Comparison of ENCODE assay signal across 15 cellular contexts in genomic region chr6:8073758-8074157, GRCh38. TPM values are rescaled to one million over a fixed set of nuclear protein-coding genes. Genes with fewer than 3 reads are reported as not detected.
DNase-seq lines count a peak whose midpoint lies in the region; ATAC-seq, FAIRE-seq and TF ChIP-seq lines count a peak whose summit lies in the region.
"Had no signal": no experiment of that assay in that cellular context is flagged by ENCODE, and none has a peak within 500 bp of the region (broad histone marks: within the 10 kb centered on the region; RNA-seq: fewer than 3 reads in every experiment).

No MANE protein-coding gene starts in this region.

- H3K4me1 ChIP-seq in liver (ENCODE audit: control insufficient read depth in 4 of 4, insufficient read depth in 4 of 4, low read length in 3 of 4) (peaks cover 3 to 13% (median 9%) of the 10 kb centered on the region in 4 donors), HepG2 (ENCODE audit: insufficient read depth, low read length) (peaks cover 11% of the 10 kb centered on the region), ascending aorta (peaks cover 0 to 13% of the 10 kb centered on the region in 2 donors), mesenchymal stem cell (ENCODE audit: control insufficient read depth, insufficient read depth, low read depth, low read length) (peaks cover 5% of the 10 kb centered on the region), aorta (ENCODE audit: control insufficient read depth in 1 of 2, insufficient read depth in 2 of 2, low read length in 2 of 2) (peaks cover 6% of the 10 kb centered on the region in 2 donors)
- H3K4me1 ChIP-seq: HAP-1 had no signal

- H2BK5ac ChIP-seq in mesenchymal stem cell (ENCODE audit: low read depth, low read length, poor library complexity, severe bottlenecking), result no peak overlapping the region

- peaks cover 2% of the 10 kb centered on the region for H3K79me1 ChIP-seq in mesenchymal stem cell (replicated peaks; ENCODE audit: low read length, poor library complexity, severe bottlenecking)

- WGBS in liver, result 34% methylated on average over 3 of the region's 3 CpGs
- 94% methylated on average over 3 of the region's 3 CpGs for WGBS in HepG2 (ENCODE audit: low lambda C conversion rate)
- 98% methylated on average over 2 of the region's 3 CpGs for WGBS in mesenchymal stem cell
- 10 to 26% methylated on average over 3 of the region's 3 CpGs for WGBS in aorta, 2 donors

- no peak overlapping the region for H2BK15ac ChIP-seq in mesenchymal stem cell (ENCODE audit: low read depth, poor library complexity, severe bottlenecking)

- H3K9ac ChIP-seq in liver (ENCODE audit: low read depth in 1 of 2, low read length in 2 of 2), result no peak overlapping the region
- H3K9ac ChIP-seq in HepG2 (ENCODE audit: insufficient read depth, low read depth, low read length), result no peak overlapping the region
- H3K9ac ChIP-seq in mesenchymal stem cell (ENCODE audit: low read length), result peak overlapping the region; percentile 46

- H4K8ac ChIP-seq in mesenchymal stem cell (ENCODE audit: low read length), result no peak overlapping the region

- H3K9me3 Mint-ChIP-seq in activated CD8-positive, alpha-beta T cell treated with anti-CD3 and anti-CD28 coated beads, Interleukin-2, amount 10 ng/mL, durations not matched to agents 7 days and 5 days (ENCODE audit: insufficient read depth), result no peaks in the 10 kb centered on the region
- H3K9me3 Mint-ChIP-seq in activated T-helper 2 cell treated with anti-CD3 and anti-CD28 coated beads, Interferon-gamma antibody, Interleukin-2, Interleukin-4, amounts not matched to agents 10 μg/mL and 5 μg/mL and 100 μg/mL, durations not matched to agents 14 hours and 24 hours and 36 hours, result no peaks in the 10 kb centered on the region
- H3K9me3 Mint-ChIP-seq: CD4-positive, alpha-beta memory T cell had no signal

- H3K79me2 ChIP-seq in HepG2 (ENCODE audit: insufficient read depth, low read length), result no peaks in the 10 kb centered on the region

- H3K36me3 ChIP-seq in liver (ENCODE audit: control insufficient read depth in 4 of 4, insufficient read depth in 3 of 4, low read depth in 1 of 4, low read length in 3 of 4) (no peaks in the 10 kb centered on the region), HepG2 (replicated peaks in 1 of 2; ENCODE audit: control insufficient read depth in 1 of 2, insufficient read depth in 2 of 2, low read length in 2 of 2) (peaks cover 2 to 3% of the 10 kb centered on the region in 2 experiments; a peak in 3 of 5 replicates), ascending aorta (no peaks in the 10 kb centered on the region), mesenchymal stem cell (ENCODE audit: control insufficient read depth in 1 of 2, insufficient read depth in 2 of 2, low read depth in 1 of 2, low read length in 2 of 2) (no peaks in the 10 kb centered on the region), aorta (ENCODE audit: control insufficient read depth in 1 of 2, insufficient read depth in 2 of 2, low read length in 1 of 2) (no peaks in the 10 kb centered on the region)
- H3K36me3 ChIP-seq: HAP-1 had no signal

- FAIRE-seq in HepG2 (lab: Jason Lieb, UNC), result no peak

- no peak for TF ChIP-seq POLR2A in HepG2 (IDR thresholded peaks at IDR 0.05; ENCODE audit: insufficient read depth in 1 of 2, low read depth in 2 of 2, low read length in 2 of 2)

- H3K27me3 Mint-ChIP-seq in activated CD8-positive, alpha-beta T cell treated with anti-CD3 and anti-CD28 coated beads, Interleukin-2, amount 10 ng/mL, durations not matched to agents 7 days and 5 days (ENCODE audit: low read depth), result no peaks in the 10 kb centered on the region
- H3K27me3 Mint-ChIP-seq in activated T-helper 2 cell treated with anti-CD3 and anti-CD28 coated beads, Interferon-gamma antibody, Interleukin-2, Interleukin-4, amounts not matched to agents 10 μg/mL and 5 μg/mL and 100 μg/mL, durations not matched to agents 14 hours and 24 hours and 36 hours (ENCODE audit: low read depth), result no peaks in the 10 kb centered on the region
- H3K27me3 Mint-ChIP-seq: CD4-positive, alpha-beta memory T cell had no signal

- H3K14ac ChIP-seq in mesenchymal stem cell (ENCODE audit: low read length in 2 of 2), result no peak overlapping the region

- TF ChIP-seq RAD21 in liver (IDR thresholded peaks at IDR 0.05), result peak in 1 of 2 donors; percentile 23
- no peak for TF ChIP-seq RAD21 in HepG2 (CRISPR knock-in tag; IDR thresholded peaks at IDR 0.05)

- H3K4me3 ChIP-seq in liver (ENCODE audit: low read depth in 1 of 3, low read length in 3 of 3), result no peak overlapping the region
- H3K4me3 ChIP-seq in HepG2 (replicated peaks in 1 of 3; ENCODE audit: insufficient read depth in 1 of 3, low read depth in 2 of 3, low read length in 3 of 3), result no peak overlapping the region
- H3K4me3 ChIP-seq in ascending aorta, result no peak overlapping the region
- peak overlapping the region in 1 of 2 experiments; percentile 58 for H3K4me3 ChIP-seq in mesenchymal stem cell (ENCODE audit: insufficient read depth in 1 of 2, low read depth in 1 of 2, low read length in 2 of 2)
- no peak overlapping the region for H3K4me3 ChIP-seq in aorta (ENCODE audit: low read length in 2 of 2)
- H3K4me3 ChIP-seq: HAP-1 had no signal

- no peak overlapping the region for H3K27ac ChIP-seq in liver (ENCODE audit: low read depth in 1 of 2, low read length in 2 of 2)
- no peak overlapping the region for H3K27ac ChIP-seq in HepG2 (ENCODE audit: extremely low read length, insufficient read depth, low read length)
- peak overlapping the region; percentile 66 to 75 for H3K27ac ChIP-seq in ascending aorta
- H3K27ac ChIP-seq in mesenchymal stem cell (ENCODE audit: low read length, poor library complexity, severe bottlenecking), result no peak overlapping the region
- peak overlapping the region; percentile 90 to 96 for H3K27ac ChIP-seq in aorta (ENCODE audit: low read depth in 1 of 2, low read length in 2 of 2)

- no peak overlapping the region for H3K4me3 Mint-ChIP-seq in activated CD8-positive, alpha-beta T cell treated with anti-CD3 and anti-CD28 coated beads, Interleukin-2, amount 10 ng/mL, durations not matched to agents 7 days and 5 days
- no peak overlapping the region for H3K4me3 Mint-ChIP-seq in activated T-helper 2 cell treated with anti-CD3 and anti-CD28 coated beads, Interferon-gamma antibody, Interleukin-2, Interleukin-4, amounts not matched to agents 10 μg/mL and 5 μg/mL and 100 μg/mL, durations not matched to agents 14 hours and 24 hours and 36 hours (ENCODE audit: low read depth)
- H3K4me3 Mint-ChIP-seq: CD14-positive monocyte; CD4-positive, alpha-beta memory T cell had no signal

- H3K18ac ChIP-seq in mesenchymal stem cell (ENCODE audit: low read depth in 1 of 2, low read length in 2 of 2), result no peak overlapping the region

- ATAC-seq in HepG2 (no peak), aorta (ENCODE audit: low FRiP score) (no peak)
- no peak for ATAC-seq in activated CD8-positive, alpha-beta T cell treated with anti-CD3 and anti-CD28 coated beads, Interleukin-2, amount 10 ng/mL, durations not matched to agents 7 days and 5 days

- POLR2A ChIA-PET in HepG2 (lab: Yijun Ruan, JAX), result interaction anchor here (1.5 to 1.8 kb wide), 2 partner anchors 9 to 28 kb away, joined by 7 to 11 read pairs; partner anchors contain the start of genes BLOC1S5 and EEF1E1
- POLR2A ChIA-PET in activated CD8-positive, alpha-beta T cell treated with anti-CD3 and anti-CD28 coated beads, Interleukin-2, amount 10 ng/mL, durations not matched to agents 7 days and 5 days (lab: Charles Lee), result no interaction called here

- in situ Hi-C loops in HepG2 (cut with HindIII; ENCODE audit: extremely low pct_ligation_motif_present, low pct_unique_long_range_greater_than_20kb), result no loop called here

- H2BK12ac ChIP-seq in mesenchymal stem cell (ENCODE audit: low read length in 2 of 2), result no peak overlapping the region

- H2BK120ac ChIP-seq in mesenchymal stem cell (ENCODE audit: low read depth, low read length), result no peak overlapping the region

- no peak overlapping the region for H3K27ac Mint-ChIP-seq in activated CD8-positive, alpha-beta T cell treated with anti-CD3 and anti-CD28 coated beads, Interleukin-2, amount 10 ng/mL, durations not matched to agents 7 days and 5 days
- H3K27ac Mint-ChIP-seq in activated T-helper 2 cell treated with anti-CD3 and anti-CD28 coated beads, Interferon-gamma antibody, Interleukin-2, Interleukin-4, amounts not matched to agents 10 μg/mL and 5 μg/mL and 100 μg/mL, durations not matched to agents 14 hours and 24 hours and 36 hours, result no peak overlapping the region
- H3K27ac Mint-ChIP-seq: CD4-positive, alpha-beta memory T cell had no signal

- DNase-seq in HepG2 (ENCODE audit: low spot score) (no peak), ascending aorta (ENCODE audit: low spot score in 2 of 2) (no peak), mesenchymal stem cell (no peak), aorta (no peak), NCI-H1048 (lab: John Stamatoyannopoulos, UW) (no peak)
- DNase-seq in activated CD8-positive, alpha-beta T cell treated with anti-CD3 and anti-CD28 coated beads, Interleukin-2, amount 10 ng/mL, durations not matched to agents 7 days and 5 days, result no peak
- DNase-seq in activated T-helper 2 cell treated with anti-CD3 and anti-CD28 coated beads, Interferon-gamma antibody, Interleukin-2, Interleukin-4, amounts not matched to agents 10 μg/mL and 5 μg/mL and 100 μg/mL, durations not matched to agents 14 hours and 24 hours and 36 hours (ENCODE audit: low spot score), result no peak
- DNase-seq: BE2C; CD4-positive, alpha-beta memory T cell; DMS153; DMS79 treated with DMSO at 0.1 percent for 48 hours; GF-D8 had no signal

- peaks cover 17% of the 10 kb centered on the region for H3K4me1 Mint-ChIP-seq in activated CD8-positive, alpha-beta T cell treated with anti-CD3 and anti-CD28 coated beads, Interleukin-2, amount 10 ng/mL, durations not matched to agents 7 days and 5 days (ENCODE audit: low read depth)
- peaks cover 5% of the 10 kb centered on the region for H3K4me1 Mint-ChIP-seq in activated T-helper 2 cell treated with anti-CD3 and anti-CD28 coated beads, Interferon-gamma antibody, Interleukin-2, Interleukin-4, amounts not matched to agents 10 μg/mL and 5 μg/mL and 100 μg/mL, durations not matched to agents 14 hours and 24 hours and 36 hours (ENCODE audit: low read depth)

- H4K91ac ChIP-seq in mesenchymal stem cell (ENCODE audit: low read length), result no peak overlapping the region

- TF ChIP-seq EP300 in HepG2 (IDR thresholded peaks at IDR 0.05; ENCODE audit: low read depth in 2 of 2, low read length in 2 of 2) (no peak), HepG2 (CRISPR knock-in tag; IDR thresholded peaks at IDR 0.05; ENCODE audit: borderline replicate concordance) (no peak)

- TF ChIP-seq CTCF in liver (IDR thresholded peaks at IDR 0.05; ENCODE audit: low read depth, low read length, missing input control) (no peak), HepG2 (CRISPR knock-in tag; IDR thresholded peaks at IDR 0.05) (no peak), ascending aorta (IDR thresholded peaks at IDR 0.05) (no peak)

- intact Hi-C loops in HepG2 (cut with micrococcal nuclease; ENCODE audit: unreplicated experiment), result no loop called here
- intact Hi-C loops in ascending aorta (cut with DNase I), result no loop called here
- intact Hi-C loops in aorta (cut with DNase I), result no loop called here
- intact Hi-C loops in activated T-helper 2 cell treated with anti-CD3 and anti-CD28 coated beads, Interferon-gamma antibody, Interleukin-2, Interleukin-4, amounts not matched to agents 10 μg/mL and 5 μg/mL and 100 μg/mL, durations not matched to agents 14 hours and 24 hours and 36 hours (cut with micrococcal nuclease), result no loop called here

- BruUV-seq in HepG2 (replicated peaks; lab: Mats Ljungman, UMichigan), result no TSS peak

- H2AFZ ChIP-seq in HepG2 (ENCODE audit: low read length) (no peak overlapping the region), mesenchymal stem cell (ENCODE audit: low read depth, low read length) (no peak overlapping the region)

- no peaks in the 10 kb centered on the region for H3K27me3 ChIP-seq in liver (ENCODE audit: control insufficient read depth in 4 of 4, insufficient read depth in 4 of 4, low read length in 3 of 4)
- H3K27me3 ChIP-seq in HepG2 (ENCODE audit: control insufficient read depth in 1 of 2, insufficient read depth in 2 of 2, low read length in 2 of 2), result no peaks in the 10 kb centered on the region
- H3K27me3 ChIP-seq in ascending aorta, result no peaks in the 10 kb centered on the region
- no peaks in the 10 kb centered on the region for H3K27me3 ChIP-seq in mesenchymal stem cell (ENCODE audit: control insufficient read depth in 1 of 2, insufficient read depth in 1 of 2, low read length in 2 of 2)
- no peaks in the 10 kb centered on the region for H3K27me3 ChIP-seq in aorta (ENCODE audit: control insufficient read depth in 1 of 2, insufficient read depth in 2 of 2, low read length in 1 of 2)
- H3K27me3 ChIP-seq: BE2C had no signal

- no peak overlapping the region for H3K4me2 ChIP-seq in HepG2 (ENCODE audit: low read depth, low read length)
- no peak overlapping the region for H3K4me2 ChIP-seq in mesenchymal stem cell (ENCODE audit: low read length, poor library complexity, severe bottlenecking)

- peaks cover 13% of the 10 kb centered on the region for H3K36me3 Mint-ChIP-seq in activated CD8-positive, alpha-beta T cell treated with anti-CD3 and anti-CD28 coated beads, Interleukin-2, amount 10 ng/mL, durations not matched to agents 7 days and 5 days (ENCODE audit: low read depth)
- H3K36me3 Mint-ChIP-seq in activated T-helper 2 cell treated with anti-CD3 and anti-CD28 coated beads, Interferon-gamma antibody, Interleukin-2, Interleukin-4, amounts not matched to agents 10 μg/mL and 5 μg/mL and 100 μg/mL, durations not matched to agents 14 hours and 24 hours and 36 hours (ENCODE audit: low read depth), result peaks cover 17% of the 10 kb centered on the region

- peak overlapping the region; percentile 68 for H2AK5ac ChIP-seq in mesenchymal stem cell (ENCODE audit: low read length, severe bottlenecking)

- H3K4ac ChIP-seq in mesenchymal stem cell (ENCODE audit: low read depth in 1 of 2, low read length in 2 of 2), result no peak overlapping the region

- H4K20me1 ChIP-seq in HepG2 (ENCODE audit: insufficient read depth, low read length), result no peaks in the 10 kb centered on the region

- no peaks in the 10 kb centered on the region for H3K9me3 ChIP-seq in liver (ENCODE audit: control insufficient read depth in 4 of 4, low read length in 3 of 4)
- H3K9me3 ChIP-seq in HepG2 (ENCODE audit: low read length), result no peaks in the 10 kb centered on the region
- H3K9me3 ChIP-seq in ascending aorta, result no peaks in the 10 kb centered on the region
- H3K9me3 ChIP-seq in mesenchymal stem cell (ENCODE audit: control insufficient read depth, low read length), result no peaks in the 10 kb centered on the region
- no peaks in the 10 kb centered on the region for H3K9me3 ChIP-seq in aorta (ENCODE audit: control insufficient read depth, low read length)
- H3K9me3 ChIP-seq: BE2C, HAP-1 had no signal

- CTCF ChIA-PET in HepG2 (lab: Yijun Ruan, JAX; ENCODE audit: low intra/inter-chr PET ratio, low total read pairs), result no interaction called here
- CTCF ChIA-PET in activated CD8-positive, alpha-beta T cell treated with anti-CD3 and anti-CD28 coated beads, Interleukin-2, amount 10 ng/mL, durations not matched to agents 7 days and 5 days (lab: Charles Lee), result no interaction called here

- no peak overlapping the region for H3K23ac ChIP-seq in mesenchymal stem cell (ENCODE audit: low read length in 2 of 2)

RNA-seq across cellular contexts. Expression of gene BLOC1S5, which starts 9.6 kb away (rescaled TPM):
- total RNA-seq in liver (10 to 100 TPM in 1 of 2 donors, 1 to 10 TPM in 1; 8.9 to 11.1 TPM), HepG2 (2016; rRNA removed; fragmentation: Illumina TruSeq; extraction: Trizol) (41.5 and 63.5 TPM in 2 replicates), ascending aorta (13.3 TPM), aorta (10 to 100 TPM; 11.6 to 24.0 TPM)
- polyA plus RNA-seq in liver (1 to 10 TPM; 5.2 to 5.3 TPM), HepG2 (2011; rRNA removed) (8.5 and 10.5 TPM in 2 replicates), aorta (1 to 10 TPM; 7.6 to 7.8 TPM)
- 11.2 and 12.1 TPM in 2 replicates for total RNA-seq in HepG2 (2016; cell fraction: cytosol; rRNA removed; fragmentation: Illumina TruSeq; extraction: Trizol; ENCODE audit: low read depth)
- total RNA-seq in HepG2 (2016; cell fraction: insoluble cytoplasmic fraction; rRNA removed; fragmentation: Illumina TruSeq; extraction: Trizol), result 40.0 and 66.3 TPM in 2 replicates
- total RNA-seq in HepG2 (2016; cell fraction: membrane; rRNA removed; fragmentation: Illumina TruSeq; extraction: Trizol), result 32.2 and 33.6 TPM in 2 replicates
- total RNA-seq in HepG2 (2016; cell fraction: nucleus; rRNA removed; fragmentation: Illumina TruSeq; extraction: Trizol), result 22.8 and 26.5 TPM in 2 replicates
- 5.3 and 9.2 TPM in 2 replicates for polyA plus RNA-seq in HepG2 (2011; cell fraction: cytosol; rRNA removed)
- 1.9 and 2.2 TPM in 2 replicates for polyA plus RNA-seq in HepG2 (2011; cell fraction: nucleus; rRNA removed)
- 15.3 and 19.3 TPM in 2 replicates for polyA plus RNA-seq in HepG2 (2012)
- polyA plus RNA-seq in HepG2 (2016; cell fraction: cytosol; fragmentation: Illumina TruSeq; extraction: Trizol; ENCODE audit: low read depth), result 6.5 and 6.7 TPM in 2 replicates
- 46.8 and 46.9 TPM in 2 replicates for polyA plus RNA-seq in HepG2 (2016; cell fraction: insoluble cytoplasmic fraction; fragmentation: Illumina TruSeq; extraction: Trizol; ENCODE audit: low read depth)
- polyA plus RNA-seq in HepG2 (2016; cell fraction: membrane; fragmentation: Illumina TruSeq; extraction: Trizol; ENCODE audit: low read depth), result 16.1 and 17.3 TPM in 2 replicates
- polyA plus RNA-seq in HepG2 (2016; cell fraction: nucleus; fragmentation: Illumina TruSeq; extraction: Trizol; ENCODE audit: insufficient read depth, low read depth), result 15.0 and 16.2 TPM in 2 replicates
- 1.4 and 3.1 TPM in 2 replicates for polyA minus RNA-seq in HepG2 (2011; rRNA and poly(A)+ RNA removed; ENCODE audit: low replicate concordance)
- 7.6 and 10.1 TPM in 2 replicates for polyA minus RNA-seq in HepG2 (2011; cell fraction: cytosol; rRNA and poly(A)+ RNA removed)
- polyA minus RNA-seq in HepG2 (2011; cell fraction: nucleus; rRNA and poly(A)+ RNA removed), result 20.7 and 27.4 TPM in 2 replicates
- polyA plus RNA-seq in mesenchymal stem cell (2013, experiment 1 of 2), result 8.1 TPM
- 8.3 TPM for polyA plus RNA-seq in mesenchymal stem cell (2013, experiment 2 of 2)
- total RNA-seq in activated CD8-positive, alpha-beta T cell treated with anti-CD3 and anti-CD28 coated beads, Interleukin-2, amount 10 ng/mL, durations not matched to agents 7 days and 5 days, result 10 to 100 TPM; 21.5 to 21.6 TPM
- total RNA-seq in activated T-helper 2 cell treated with anti-CD3 and anti-CD28 coated beads, Interferon-gamma antibody, Interleukin-2, Interleukin-4, amounts not matched to agents 10 μg/mL and 5 μg/mL and 100 μg/mL, durations not matched to agents 14 hours and 24 hours and 36 hours, result 21.2 and 25.4 TPM in 2 replicates

RNA-seq across cellular contexts. Expression of gene EEF1E1, which starts 28.6 kb away (rescaled TPM):
- total RNA-seq in liver, result 10 to 100 TPM; 16.4 to 20.1 TPM
- polyA plus RNA-seq in liver, result 10 to 100 TPM; 12.9 to 30.6 TPM
- 188 and 270 TPM in 2 replicates for total RNA-seq in HepG2 (2016; rRNA removed; fragmentation: Illumina TruSeq; extraction: Trizol)
- total RNA-seq in HepG2 (2016; cell fraction: cytosol; rRNA removed; fragmentation: Illumina TruSeq; extraction: Trizol; ENCODE audit: low read depth), result 62.9 and 68.9 TPM in 2 replicates
- 186 and 287 TPM in 2 replicates for total RNA-seq in HepG2 (2016; cell fraction: insoluble cytoplasmic fraction; rRNA removed; fragmentation: Illumina TruSeq; extraction: Trizol)
- 86.5 and 89.3 TPM in 2 replicates for total RNA-seq in HepG2 (2016; cell fraction: membrane; rRNA removed; fragmentation: Illumina TruSeq; extraction: Trizol)
- total RNA-seq in HepG2 (2016; cell fraction: nucleus; rRNA removed; fragmentation: Illumina TruSeq; extraction: Trizol), result 93.4 and 98.7 TPM in 2 replicates
- 94.5 and 128 TPM in 2 replicates for polyA plus RNA-seq in HepG2 (2011; rRNA removed)
- polyA plus RNA-seq in HepG2 (2011; cell fraction: cytosol; rRNA removed), result 93.8 and 101 TPM in 2 replicates
- polyA plus RNA-seq in HepG2 (2011; cell fraction: nucleus; rRNA removed), result 27.9 and 33.4 TPM in 2 replicates
- 93.5 and 97.9 TPM in 2 replicates for polyA plus RNA-seq in HepG2 (2012)
- polyA plus RNA-seq in HepG2 (2016; cell fraction: cytosol; fragmentation: Illumina TruSeq; extraction: Trizol; ENCODE audit: low read depth), result 51.5 and 51.7 TPM in 2 replicates
- polyA plus RNA-seq in HepG2 (2016; cell fraction: insoluble cytoplasmic fraction; fragmentation: Illumina TruSeq; extraction: Trizol; ENCODE audit: low read depth), result 263 and 287 TPM in 2 replicates
- polyA plus RNA-seq in HepG2 (2016; cell fraction: membrane; fragmentation: Illumina TruSeq; extraction: Trizol; ENCODE audit: low read depth), result 64.6 and 67.7 TPM in 2 replicates
- polyA plus RNA-seq in HepG2 (2016; cell fraction: nucleus; fragmentation: Illumina TruSeq; extraction: Trizol; ENCODE audit: insufficient read depth, low read depth), result 113 and 114 TPM in 2 replicates
- 20.7 and 22.4 TPM in 2 replicates for polyA minus RNA-seq in HepG2 (2011; rRNA and poly(A)+ RNA removed; ENCODE audit: low replicate concordance)
- polyA minus RNA-seq in HepG2 (2011; cell fraction: cytosol; rRNA and poly(A)+ RNA removed), result 21.0 and 30.3 TPM in 2 replicates
- 82.0 and 84.3 TPM in 2 replicates for polyA minus RNA-seq in HepG2 (2011; cell fraction: nucleus; rRNA and poly(A)+ RNA removed)
- total RNA-seq in ascending aorta, result 15.5 TPM
- 35.3 TPM for polyA plus RNA-seq in mesenchymal stem cell (2013, experiment 1 of 2)
- 41.3 TPM for polyA plus RNA-seq in mesenchymal stem cell (2013, experiment 2 of 2)
- total RNA-seq in aorta, result 10 to 100 TPM; 17.1 to 17.9 TPM
- polyA plus RNA-seq in aorta, result 10 to 100 TPM; 23.2 to 39.3 TPM
- 10 to 100 TPM; 42.2 to 44.2 TPM for total RNA-seq in activated CD8-positive, alpha-beta T cell treated with anti-CD3 and anti-CD28 coated beads, Interleukin-2, amount 10 ng/mL, durations not matched to agents 7 days and 5 days
- 83.1 and 87.3 TPM in 2 replicates for total RNA-seq in activated T-helper 2 cell treated with anti-CD3 and anti-CD28 coated beads, Interferon-gamma antibody, Interleukin-2, Interleukin-4, amounts not matched to agents 10 μg/mL and 5 μg/mL and 100 μg/mL, durations not matched to agents 14 hours and 24 hours and 36 hours

Comparison
In these comparisons a context has a peak if more than half of its experiments do, and no peak if none do; other contexts are left out.
1. H3K27ac ChIP-seq: peak in ascending aorta (2 of 2) and aorta (2 of 2); none in liver (0 of 2), HepG2 (single experiment) and mesenchymal stem cell (single experiment).